Comparison of ENCODE assay signal across 25 cellular contexts in genomic region chr6:106763361-106763760, GRCh38.
"Had no signal": no experiment of that assay in that cellular context is flagged by ENCODE, and none has a peak within 500 bp of the region (broad histone marks: within the 10 kb centered on the region; RNA-seq: fewer than 3 reads in every experiment).

No MANE protein-coding gene starts in this region.

- H3K27ac ChIP-seq: adrenal gland, KMS-11, SJSA1 had no signal

- H3K9me3 Mint-ChIP-seq: activated naive CD8-positive, alpha-beta T cell treated with anti-CD3 and anti-CD28 coated beads, Interleukin-2, amount 10 ng/mL, durations not matched to agents 7 days and 5 days; central memory CD8-positive, alpha-beta T cell had no signal

- H3K4me3 Mint-ChIP-seq: activated CD8-positive, alpha-beta T cell treated with anti-CD3 and anti-CD28 coated beads, Interleukin-2, amount 10 ng/mL, durations not matched to agents 7 days and 5 days; activated naive CD8-positive, alpha-beta T cell treated with anti-CD3 and anti-CD28 coated beads, Interleukin-2, amount 10 ng/mL, durations not matched to agents 7 days and 5 days; central memory CD8-positive, alpha-beta T cell; T-helper 1 cell treated with Interleukin-12 subunit alpha and Interleukin-12 subunit beta and Interleukin-4 antibody, amounts not matched to agents 30 μg/mL and 1 μg/mL, for 36 hours had no signal

- H3K9me3 ChIP-seq: adrenal gland, SJSA1 had no signal

- H3K36me3 ChIP-seq: adrenal gland, SJSA1 had no signal

- ATAC-seq: activated CD4-positive, CD25-positive, alpha-beta regulatory T cell treated with anti-CD3 and anti-CD28 coated beads, Interleukin-2, amount 50 U/mL, for 24 hours; activated CD8-positive, alpha-beta T cell treated with anti-CD3 and anti-CD28 coated beads, Interleukin-2, amount 10 ng/mL, durations not matched to agents 7 days and 5 days; SK-N-SH treated with all-trans-retinoic acid at 6 μM for 48 hours had no signal

- H3K36me3 Mint-ChIP-seq: activated naive CD8-positive, alpha-beta T cell treated with anti-CD3 and anti-CD28 coated beads, Interleukin-2, amount 10 ng/mL, durations not matched to agents 7 days and 5 days had no signal

- H3K27me3 Mint-ChIP-seq: activated naive CD8-positive, alpha-beta T cell treated with anti-CD3 and anti-CD28 coated beads, Interleukin-2, amount 10 ng/mL, durations not matched to agents 7 days and 5 days had no signal

- H3K4me1 Mint-ChIP-seq: activated naive CD8-positive, alpha-beta T cell treated with anti-CD3 and anti-CD28 coated beads, Interleukin-2, amount 10 ng/mL, durations not matched to agents 7 days and 5 days; central memory CD8-positive, alpha-beta T cell had no signal

- H3K4me1 ChIP-seq: adrenal gland, SJSA1 had no signal

- H3K27ac Mint-ChIP-seq: activated CD8-positive, alpha-beta T cell treated with anti-CD3 and anti-CD28 coated beads, Interleukin-2, amount 10 ng/mL, durations not matched to agents 7 days and 5 days; activated naive CD8-positive, alpha-beta T cell treated with anti-CD3 and anti-CD28 coated beads, Interleukin-2, amount 10 ng/mL, durations not matched to agents 7 days and 5 days; T-helper 1 cell treated with Interleukin-12 subunit alpha and Interleukin-12 subunit beta and Interleukin-4 antibody, amounts not matched to agents 30 μg/mL and 1 μg/mL, for 36 hours had no signal

- DNase-seq: activated CD4-positive, alpha-beta T cell treated with anti-CD3 and anti-CD28 coated beads for 4 hours; activated CD4-positive, alpha-beta T cell treated with anti-CD3 and anti-CD28 coated beads, Interleukin-2, amount 50 U/mL, for 4 hours; activated CD8-positive, alpha-beta memory T cell treated with anti-CD3 and anti-CD28 coated beads, Interleukin-2, amount 50 U/mL, for 48 hours; activated CD8-positive, alpha-beta T cell treated with anti-CD3 and anti-CD28 coated beads, Interleukin-2, amount 10 ng/mL, durations not matched to agents 7 days and 5 days; activated naive CD4-positive, alpha-beta T cell treated with anti-CD3 and anti-CD28 coated beads, Interleukin-2, amount 50 U/mL, for 16 hours; activated naive CD8-positive, alpha-beta T cell treated with anti-CD3 and anti-CD28 coated beads, Interleukin-2, amount 10 ng/mL, durations not matched to agents 7 days and 5 days; activated T-cell treated with anti-CD3 and anti-CD28 coated beads, Interleukin-2, amount 50 U/mL, for 1 hour; adrenal gland; anterior cingulate cortex; NCI-H1092 treated with DMSO at 0.1 percent for 48 hours; NCI-H1417 treated with DMSO at 0.1 percent for 48 hours; NCI-H1694 treated with DMSO at 0.1 percent for 48 hours; NCI-H2029 treated with DMSO at 0.1 percent for 48 hours; NCI-H345; NCI-H510A; NCI-H526 treated with DMSO at 0.1 percent for 48 hours; NCI-H82; SHP77; T-helper 9 cell had no signal

- H3K27me3 ChIP-seq: adrenal gland, SJSA1 had no signal

- H3K4me3 ChIP-seq: adrenal gland, SJSA1 had no signal
